Comparison of ENCODE assay signal across 1 cellular context in genomic region chr5:180810210-180811011, GRCh38.
A peak's percentile ranks its signal among the peaks of the same experiment; 100 is the strongest.
TF ChIP-seq lines count a peak whose summit lies in the region.

No MANE protein-coding gene starts in this region.

TF ChIP-seq in HCT116, 20 proteins besides CTCF, POLR2A, EP300 and RAD21 (continued from another document):
- no peak for TF ChIP-seq EZH2phosphoT487 (IDR thresholded peaks at IDR 0.05; ENCODE audit: borderline replicate concordance)
- TF ChIP-seq YY1 (IDR thresholded peaks at IDR 0.05; ENCODE audit: extremely low read depth, insufficient replicate concordance, low read depth, low read length) = peak; percentile 41
